ENCODE assay signal across 20 cellular contexts in the genomic region with DNA sequence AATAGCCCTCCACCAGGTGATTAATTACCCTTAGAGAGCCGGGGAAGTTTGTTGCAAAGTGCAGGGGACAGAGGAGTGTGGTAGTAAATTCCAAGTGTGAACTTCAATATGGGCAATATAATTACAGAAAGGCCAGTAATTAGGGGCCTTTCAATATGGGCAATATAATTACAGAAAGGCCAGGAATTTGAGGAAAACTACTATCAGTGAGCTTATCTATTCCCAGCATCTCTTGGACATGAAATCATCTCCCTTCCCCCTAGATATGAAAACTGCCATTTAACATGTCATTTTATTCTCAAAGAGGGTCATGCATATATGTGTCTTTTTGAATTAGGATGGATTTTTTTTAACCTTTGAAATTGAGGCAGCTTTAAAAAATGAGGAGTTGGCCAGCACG.
"Had no signal": no experiment of that assay in that cellular context is flagged by ENCODE, and none has a peak within 500 bp of the region (broad histone marks: within the 10 kb centered on the region; RNA-seq: fewer than 3 reads in every experiment).

No MANE protein-coding gene starts in this region.

- H3K36me3 ChIP-seq: ovary, uterus had no signal

- H3K9me3 Mint-ChIP-seq: naive thymus-derived CD4-positive, alpha-beta T cell; nephron progenitor cell; stimulated activated effector memory CD8-positive, alpha-beta T cell treated with anti-CD3 and anti-CD28 coated beads, Interleukin-12 subunit alpha, Interleukin-12 subunit beta, amount 100 ng/mL, for 72 hours had no signal

- H3K27ac Mint-ChIP-seq: nephron progenitor cell; stimulated activated effector memory CD8-positive, alpha-beta T cell treated with anti-CD3 and anti-CD28 coated beads, Interleukin-12 subunit alpha, Interleukin-12 subunit beta, amount 100 ng/mL, for 72 hours had no signal

- H3K9me3 ChIP-seq: esophagus muscularis mucosa, ovary, suprapubic skin, thyroid gland, upper lobe of left lung, uterus had no signal

- H3K27ac ChIP-seq: dorsolateral prefrontal cortex, esophagus muscularis mucosa, hepatocyte, ovary, suprapubic skin, thyroid gland, uterus had no signal

- H3K27me3 ChIP-seq: dorsolateral prefrontal cortex, esophagus muscularis mucosa, hepatocyte, ovary, suprapubic skin, thyroid gland, upper lobe of left lung, uterus had no signal

- ATAC-seq: left cardiac atrium; naive thymus-derived CD4-positive, alpha-beta T cell; stimulated activated effector memory CD8-positive, alpha-beta T cell treated with anti-CD3 and anti-CD28 coated beads, Interleukin-12 subunit alpha, Interleukin-12 subunit beta, amount 100 ng/mL, for 72 hours; stimulated activated naive CD8-positive, alpha-beta T cell treated with anti-CD3 and anti-CD28 coated beads, Interleukin-15, Interleukin-2, amounts not matched to agents 100 U/mL and 50 U/mL, for 24 hours had no signal

- FAIRE-seq: kidney had no signal

- DNase-seq: cortex of kidney; dorsolateral prefrontal cortex; effector CD8-positive, alpha-beta T cell; kidney; left cardiac atrium; naive thymus-derived CD4-positive, alpha-beta T cell; nephron progenitor cell; ovary; right cardiac atrium; stimulated activated CD4-positive, alpha-beta T cell treated with anti-CD3 and anti-CD28 coated beads, Interleukin-4, amount 100 ng/mL, for 1 hour; stimulated activated CD8-positive, alpha-beta memory T cell treated with anti-CD3 and anti-CD28 coated beads, Interleukin-4, amount 100 ng/mL, for 48 hours; stimulated activated naive CD8-positive, alpha-beta T cell treated with anti-CD3 and anti-CD28 coated beads, Interleukin-15, Interleukin-2, amounts not matched to agents 100 U/mL and 50 U/mL, for 24 hours; thyroid gland; uterus had no signal

- H3K4me3 ChIP-seq: dorsolateral prefrontal cortex, esophagus muscularis mucosa, hepatocyte, ovary, smooth muscle cell, suprapubic skin, thyroid gland, upper lobe of left lung, uterus had no signal

- H3K4me3 Mint-ChIP-seq: nephron progenitor cell; stimulated activated effector memory CD8-positive, alpha-beta T cell treated with anti-CD3 and anti-CD28 coated beads, Interleukin-12 subunit alpha, Interleukin-12 subunit beta, amount 100 ng/mL, for 72 hours had no signal
